ENCODE assay signal across 9 cellular contexts in genomic region chr12:53200458-53201169, GRCh38. TPM values are rescaled to one million over a fixed set of nuclear protein-coding genes. Genes with fewer than 3 reads are reported as not detected.
DNase-seq lines count a peak whose midpoint lies in the region; ATAC-seq and TF ChIP-seq lines count a peak whose summit lies in the region.
"Had no signal": no experiment of that assay in that cellular context is flagged by ENCODE, and none has a peak within 500 bp of the region (broad histone marks: within the 10 kb centered on the region; RNA-seq: fewer than 3 reads in every experiment).

No MANE protein-coding gene starts in this region.

- H3K27ac Mint-ChIP-seq in CD14-positive monocyte = peak overlapping the region; percentile 6 to 73 (median 55)
- H3K27ac Mint-ChIP-seq in activated naive CD4-positive, alpha-beta T cell treated with anti-CD3 and anti-CD28 coated beads, Interleukin-2, amount 50 U/mL, for 24 hours = peak overlapping the region; percentile 92

- H3K36me3 Mint-ChIP-seq in CD14-positive monocyte = peaks cover 27% of the 10 kb centered on the region in 2 donors
- peaks cover 10% of the 10 kb centered on the region for H3K36me3 Mint-ChIP-seq in activated naive CD4-positive, alpha-beta T cell treated with anti-CD3 and anti-CD28 coated beads, Interleukin-2, amount 50 U/mL, for 24 hours

- no peak for TF ChIP-seq CTCF in CD14-positive monocyte (IDR thresholded peaks at IDR 0.05)

- H3K27me3 Mint-ChIP-seq in CD14-positive monocyte (ENCODE audit: low read depth in 3 of 3) = peaks cover 7 to 14% (median 14%) of the 10 kb centered on the region in 3 donors
- H3K27me3 Mint-ChIP-seq in activated naive CD4-positive, alpha-beta T cell treated with anti-CD3 and anti-CD28 coated beads, Interleukin-2, amount 50 U/mL, for 24 hours = no peaks in the 10 kb centered on the region

- DNase-seq in CD14-positive monocyte (ENCODE audit: low spot score) (peak; percentile 6), NCI-H1417 (lab: John Stamatoyannopoulos, UW) (no peak), hepatic stellate cell (ENCODE audit: low spot score) (no peak), NCI-H2196 treated with DMSO at 0.1 percent for 48 hours (lab: John Stamatoyannopoulos, UW; ENCODE audit: unreplicated experiment) (no peak), NCI-H1048 (lab: John Stamatoyannopoulos, UW) (no peak)
- DNase-seq: NCI-H1436 treated with DMSO at 0.1 percent for 48 hours had no signal

- ATAC-seq in GM19397 (IDR thresholded peaks at IDR 0.05; ENCODE audit: unreplicated experiment) = peak; percentile 45
- peak; percentile 53 for ATAC-seq in HG03521 (IDR thresholded peaks at IDR 0.05; ENCODE audit: unreplicated experiment)

- peak overlapping the region; percentile 34 to 51 for H3K4me3 Mint-ChIP-seq in CD14-positive monocyte
- H3K4me3 Mint-ChIP-seq in activated naive CD4-positive, alpha-beta T cell treated with anti-CD3 and anti-CD28 coated beads, Interleukin-2, amount 50 U/mL, for 24 hours = peak overlapping the region; percentile 70

- intact Hi-C loops in CD14-positive monocyte (cut with micrococcal nuclease) = loop anchor here in 1 of 2 donors (2.0 kb wide), 1 partner anchor 42 kb away; no protein-coding TSS in a partner anchor

- H3K4me1 Mint-ChIP-seq in CD14-positive monocyte = peaks cover 53% of the 10 kb centered on the region
- H3K4me1 Mint-ChIP-seq in activated naive CD4-positive, alpha-beta T cell treated with anti-CD3 and anti-CD28 coated beads, Interleukin-2, amount 50 U/mL, for 24 hours = peaks cover 79% of the 10 kb centered on the region

- peaks cover 0 to 2% (median 0%) of the 10 kb centered on the region in 7 donors for H3K9me3 Mint-ChIP-seq in CD14-positive monocyte
- no peaks in the 10 kb centered on the region for H3K9me3 Mint-ChIP-seq in activated naive CD4-positive, alpha-beta T cell treated with anti-CD3 and anti-CD28 coated beads, Interleukin-2, amount 50 U/mL, for 24 hours

RNA-seq across cellular contexts. Expression of gene ITGB7, which starts 6.4 kb away (rescaled TPM):
- 10 to 100 TPM; 28.4 to 33.1 TPM for polyA plus RNA-seq in CD14-positive monocyte

RNA-seq across cellular contexts. Expression of gene CSAD, which starts 19.9 kb away (rescaled TPM):
- polyA plus RNA-seq in CD14-positive monocyte = 1 to 10 TPM; 1.3 to 1.4 TPM

RNA-seq across cellular contexts. Expression of gene ZNF740, which starts 20.1 kb away (rescaled TPM):
- 1 to 10 TPM in 1 of 2 donors, under 1 TPM in 1; 0.74 to 1.3 TPM for polyA plus RNA-seq in CD14-positive monocyte

RNA-seq across cellular contexts. Expression of gene RARG, which starts 31.4 kb away (rescaled TPM):
- 1 to 10 TPM; 1.8 to 2.3 TPM for polyA plus RNA-seq in CD14-positive monocyte
